8 cellular contexts compared by ENCODE assay signal in the genomic region with DNA sequence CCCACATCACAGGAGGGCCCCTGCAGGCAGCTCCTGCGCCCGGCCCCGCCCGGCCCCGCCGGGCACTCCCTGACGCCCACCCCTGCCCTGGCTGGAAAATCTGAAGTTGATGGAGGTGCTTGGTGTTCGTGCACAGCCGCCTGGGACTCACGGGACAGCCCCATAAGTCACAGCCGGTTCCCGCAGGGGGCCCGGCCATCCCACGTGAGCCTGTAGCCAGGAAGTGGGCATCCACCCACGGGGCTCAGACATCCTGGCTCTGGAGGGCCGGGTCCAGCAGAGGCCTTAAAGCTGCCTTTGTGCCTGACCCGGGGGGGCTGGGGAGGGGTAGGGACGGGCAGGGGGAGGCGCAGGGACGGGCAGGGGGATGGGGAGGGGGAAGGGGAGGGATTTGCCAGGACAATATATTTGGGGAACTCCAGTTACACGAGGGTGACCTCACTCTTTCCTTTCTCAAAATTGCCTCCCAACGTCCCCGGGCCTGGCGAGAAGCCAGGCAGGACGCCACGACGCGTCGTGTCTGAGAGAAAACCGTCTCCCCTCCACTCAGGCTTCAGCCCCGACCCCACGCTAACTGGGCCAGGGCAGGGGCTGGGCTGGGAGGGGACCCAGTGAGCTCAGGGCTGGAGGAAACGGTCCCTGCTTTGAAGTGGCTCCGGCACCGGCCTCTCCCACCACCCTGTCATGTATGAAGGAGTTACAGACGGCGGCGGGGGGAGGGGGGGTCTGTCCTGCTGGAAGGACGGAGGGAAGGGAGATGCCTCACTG.
DNase-seq lines count a peak whose midpoint lies in the region; ATAC-seq, FAIRE-seq and TF ChIP-seq lines count a peak whose summit lies in the region.

No MANE protein-coding gene starts in this region.

- H3K36me3 ChIP-seq in esophagus muscularis mucosa: peaks cover 0 to 17% (median 9%) of the 10 kb centered on the region in 4 donors

- WGBS in esophagus muscularis mucosa: 42% methylated on average over 18 of the region's 39 CpGs

- H3K9me3 ChIP-seq in esophagus muscularis mucosa: no peaks in the 10 kb centered on the region

- TF ChIP-seq EP300 in esophagus muscularis mucosa (IDR thresholded peaks at IDR 0.05): no peak

- TF ChIP-seq CTCF in esophagus muscularis mucosa (IDR thresholded peaks at IDR 0.05): no peak

- TF ChIP-seq POLR2A in esophagus muscularis mucosa (IDR thresholded peaks at IDR 0.05; ENCODE audit: low read depth): no peak

- intact Hi-C loops in esophagus muscularis mucosa (cut with DNase I): no loop called here

- no peaks in the 10 kb centered on the region for H3K27me3 ChIP-seq in esophagus muscularis mucosa

- no peak for FAIRE-seq in HTR-8/SVneo (lab: Jason Lieb, UNC)

- H3K4me3 ChIP-seq in esophagus muscularis mucosa: peak overlapping the region; percentile 6 to 33 (median 9)

- peak overlapping the region; percentile 73 to 85 (median 78) for H3K27ac ChIP-seq in esophagus muscularis mucosa (replicated peaks in 1 of 4)

- H3K4me1 ChIP-seq in esophagus muscularis mucosa: peaks cover 39 to 50% (median 46%) of the 10 kb centered on the region in 4 donors

- peak; percentile 95 for DNase-seq in activated CD8-positive, alpha-beta memory T cell treated with anti-CD3 and anti-CD28 coated beads for 24 hours
- no peak for DNase-seq in esophagus muscularis mucosa (ENCODE audit: extremely low spot score)
- peak; percentile 97 for DNase-seq in stimulated activated CD4-positive, alpha-beta T cell treated with anti-CD3 and anti-CD28 coated beads, Interleukin-15, amount 100 ng/mL, for 24 hours
- DNase-seq in D341Med (ENCODE audit: low spot score): no peak
- no peak for DNase-seq in HTR-8/SVneo (ENCODE audit: insufficient read length, low spot score)

- ATAC-seq in GM18517 (IDR thresholded peaks at IDR 0.05; ENCODE audit: unreplicated experiment): peak; percentile 41
- peak; percentile 40 for ATAC-seq in HG03159 (IDR thresholded peaks at IDR 0.05; ENCODE audit: unreplicated experiment)
- no peak for ATAC-seq in GM21737 (IDR thresholded peaks at IDR 0.05; ENCODE audit: unreplicated experiment)

Comparison
In these comparisons a context has a peak if more than half of its experiments do, and no peak if none do; other contexts are left out.
1. DNase-seq: peak in activated CD8-positive, alpha-beta memory T cell treated with anti-CD3 and anti-CD28 coated beads for 24 hours (single experiment) and stimulated activated CD4-positive, alpha-beta T cell treated with anti-CD3 and anti-CD28 coated beads, Interleukin-15, amount 100 ng/mL, for 24 hours (single experiment); none in esophagus muscularis mucosa (single experiment), D341Med (single experiment) and HTR-8/SVneo (single experiment).